In the genomic region with DNA sequence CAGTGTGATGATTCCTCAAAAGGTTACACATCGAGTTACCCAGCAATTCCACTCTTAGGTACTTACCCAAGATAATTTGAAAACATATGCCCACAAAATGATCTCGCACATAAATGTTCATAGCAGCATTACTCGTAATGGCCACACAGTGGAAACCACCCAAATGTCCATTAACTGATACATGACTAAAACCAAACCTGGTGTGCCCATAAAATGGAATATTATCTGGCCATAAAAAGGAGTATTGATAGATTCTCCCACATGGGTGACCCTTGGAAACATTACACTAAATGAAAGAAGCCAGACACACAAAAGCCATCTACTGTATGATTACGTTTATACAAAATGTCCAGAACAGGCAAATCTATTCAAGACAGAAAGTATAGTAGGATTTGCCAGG, we compare ENCODE assay signal across 1 cellular context.
TF ChIP-seq lines count a peak whose summit lies in the region.

No MANE protein-coding gene starts in this region.

TF ChIP-seq in IMR-90, 13 proteins besides CTCF, POLR2A, EP300 and RAD21 (continued from another document):
- TF ChIP-seq, protein P1, sequence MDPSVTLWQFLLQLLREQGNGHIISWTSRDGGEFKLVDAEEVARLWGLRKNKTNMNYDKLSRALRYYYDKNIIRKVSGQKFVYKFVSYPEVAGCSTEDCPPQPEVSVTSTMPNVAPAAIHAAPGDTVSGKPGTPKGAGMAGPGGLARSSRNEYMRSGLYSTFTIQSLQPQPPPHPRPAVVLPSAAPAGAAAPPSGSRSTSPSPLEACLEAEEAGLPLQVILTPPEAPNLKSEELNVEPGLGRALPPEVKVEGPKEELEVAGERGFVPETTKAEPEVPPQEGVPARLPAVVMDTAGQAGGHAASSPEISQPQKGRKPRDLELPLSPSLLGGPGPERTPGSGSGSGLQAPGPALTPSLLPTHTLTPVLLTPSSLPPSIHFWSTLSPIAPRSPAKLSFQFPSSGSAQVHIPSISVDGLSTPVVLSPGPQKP (IDR thresholded peaks at IDR 0.05; ENCODE audit: borderline replicate concordance, low read depth, low read length) = no peak
- TF ChIP-seq MAFK (IDR thresholded peaks at IDR 0.05; ENCODE audit: low read depth, low read length) = no peak
- TF ChIP-seq CEBPB (IDR thresholded peaks at IDR 0.05; ENCODE audit: low read depth, low read length) = no peak
- TF ChIP-seq NFE2L2 (IDR thresholded peaks at IDR 0.05; ENCODE audit: low read depth, low read length) = no peak
- TF ChIP-seq CHD1 (IDR thresholded peaks at IDR 0.05; ENCODE audit: low read depth, low read length) = no peak
- TF ChIP-seq, protein P2, sequence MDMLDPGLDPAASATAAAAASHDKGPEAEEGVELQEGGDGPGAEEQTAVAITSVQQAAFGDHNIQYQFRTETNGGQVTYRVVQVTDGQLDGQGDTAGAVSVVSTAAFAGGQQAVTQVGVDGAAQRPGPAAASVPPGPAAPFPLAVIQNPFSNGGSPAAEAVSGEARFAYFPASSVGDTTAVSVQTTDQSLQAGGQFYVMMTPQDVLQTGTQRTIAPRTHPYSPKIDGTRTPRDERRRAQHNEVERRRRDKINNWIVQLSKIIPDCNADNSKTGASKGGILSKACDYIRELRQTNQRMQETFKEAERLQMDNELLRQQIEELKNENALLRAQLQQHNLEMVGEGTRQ (IDR thresholded peaks at IDR 0.05; ENCODE audit: low read depth, low read length) = no peak
- TF ChIP-seq BHLHE40 (IDR thresholded peaks at IDR 0.05; ENCODE audit: low read depth, low read length) = no peak
- no peak for TF ChIP-seq RFX5 (IDR thresholded peaks at IDR 0.05; ENCODE audit: low read depth, low read length)
